ENCODE assay signal across 31 cellular contexts in genomic region chr2:231803739-231804138, GRCh38.
"Had no signal": no experiment of that assay in that cellular context is flagged by ENCODE, and none has a peak within 500 bp of the region (broad histone marks: within the 10 kb centered on the region; RNA-seq: fewer than 3 reads in every experiment).

No MANE protein-coding gene starts in this region.

- H3K9me3 Mint-ChIP-seq: activated CD4-positive, alpha-beta memory T cell treated with anti-CD3 and anti-CD28 coated beads, Interleukin-2, amount 10 ng/mL, durations not matched to agents 7 days and 5 days; activated CD4-positive, alpha-beta T cell treated with anti-CD3 and anti-CD28 coated beads, Interleukin-2, amount 10 ng/mL, durations not matched to agents 7 days and 5 days; activated naive CD4-positive, alpha-beta T cell treated with anti-CD3 and anti-CD28 coated beads, Interleukin-2, amount 10 ng/mL, durations not matched to agents 7 days and 5 days; activated naive CD4-positive, alpha-beta T cell treated with anti-CD3 and anti-CD28 coated beads, Interleukin-2, amount 50 U/mL, for 72 hours; activated naive CD8-positive, alpha-beta T cell treated with anti-CD3 and anti-CD28 coated beads, Interleukin-2, amount 10 ng/mL, durations not matched to agents 7 days and 5 days; activated T-cell treated with anti-CD3 and anti-CD28 coated beads, Interleukin-2, amount 50 U/mL, for 4 hours; activated T-helper 1 cell treated with anti-CD3 and anti-CD28 coated beads, Interleukin-12 subunit alpha, Interleukin-12 subunit beta, Interleukin-2, Interleukin-4 antibody, amounts not matched to agents 30 ng/mL and 10 ng/mL and 1 ng/mL, durations not matched to agents 14 hours and 24 hours and 36 hours; central memory CD8-positive, alpha-beta T cell; dendritic cell treated with granulocyte-macrophage colony-stimulating factor and Interleukin-4, amounts not matched to agents 40 ng/mL and 50 ng/mL, for 4 days; endodermal cell; T-cell; T-helper 1 cell treated with Interleukin-12 subunit alpha and Interleukin-12 subunit beta and Interleukin-4 antibody, amounts not matched to agents 30 μg/mL and 1 μg/mL, for 36 hours; T-helper 2 cell treated with Interferon-gamma antibody and Interleukin-4, amounts not matched to agents 5 μg/mL and 100 μg/mL, for 36 hours had no signal

- H3K4me3 Mint-ChIP-seq: activated CD4-positive, alpha-beta memory T cell treated with anti-CD3 and anti-CD28 coated beads, Interleukin-2, amount 10 ng/mL, durations not matched to agents 7 days and 5 days; activated CD4-positive, alpha-beta T cell treated with anti-CD3 and anti-CD28 coated beads for 36 hours; activated CD4-positive, alpha-beta T cell treated with anti-CD3 and anti-CD28 coated beads, Interleukin-2, amount 10 ng/mL, durations not matched to agents 7 days and 5 days; activated naive CD4-positive, alpha-beta T cell treated with anti-CD3 and anti-CD28 coated beads, Interleukin-2, amount 10 ng/mL, durations not matched to agents 7 days and 5 days; activated naive CD8-positive, alpha-beta T cell treated with anti-CD3 and anti-CD28 coated beads, Interleukin-2, amount 10 ng/mL, durations not matched to agents 7 days and 5 days; activated T-cell treated with anti-CD3 and anti-CD28 coated beads, Interleukin-2, amount 50 U/mL, for 4 hours; activated T-helper 1 cell treated with anti-CD3 and anti-CD28 coated beads, Interleukin-12 subunit alpha, Interleukin-12 subunit beta, Interleukin-2, Interleukin-4 antibody, amounts not matched to agents 30 ng/mL and 10 ng/mL and 1 ng/mL, durations not matched to agents 14 hours and 24 hours and 36 hours; central memory CD8-positive, alpha-beta T cell; dendritic cell treated with granulocyte-macrophage colony-stimulating factor and Interleukin-4, amounts not matched to agents 40 ng/mL and 50 ng/mL, for 4 days; endodermal cell; T-cell; T-helper 1 cell treated with Interleukin-12 subunit alpha and Interleukin-12 subunit beta and Interleukin-4 antibody, amounts not matched to agents 30 μg/mL and 1 μg/mL, for 36 hours; T-helper 2 cell treated with Interferon-gamma antibody and Interleukin-4, amounts not matched to agents 5 μg/mL and 100 μg/mL, for 36 hours had no signal

- H3K27me3 ChIP-seq: brain microvascular endothelial cell, dorsolateral prefrontal cortex had no signal

- H3K4me1 Mint-ChIP-seq: activated CD4-positive, alpha-beta T cell treated with anti-CD3 and anti-CD28 coated beads for 36 hours; activated CD4-positive, alpha-beta T cell treated with anti-CD3 and anti-CD28 coated beads, Interleukin-2, amount 10 ng/mL, durations not matched to agents 7 days and 5 days; activated naive CD4-positive, alpha-beta T cell treated with anti-CD3 and anti-CD28 coated beads, Interleukin-2, amount 10 ng/mL, durations not matched to agents 7 days and 5 days had no signal

- ATAC-seq: activated CD4-positive, alpha-beta T cell treated with anti-CD3 and anti-CD28 coated beads for 36 hours; activated naive CD4-positive, alpha-beta T cell treated with anti-CD3 and anti-CD28 coated beads, Interleukin-2, amount 50 U/mL, for 72 hours; activated T-cell treated with anti-CD3 and anti-CD28 coated beads, Interleukin-2, amount 50 U/mL, for 4 hours; esophagus mucosa; T-cell had no signal

- DNase-seq: activated CD4-positive, alpha-beta memory T cell treated with anti-CD3 and anti-CD28 coated beads, Interleukin-2, amount 10 ng/mL, durations not matched to agents 7 days and 5 days; activated CD4-positive, alpha-beta T cell treated with anti-CD3 and anti-CD28 coated beads for 36 hours; activated CD4-positive, alpha-beta T cell treated with anti-CD3 and anti-CD28 coated beads, Interleukin-2, amount 10 ng/mL, durations not matched to agents 7 days and 5 days; activated CD4-positive, alpha-beta T cell treated with anti-CD3 and anti-CD28 coated beads, Interleukin-2, amount 50 U/mL, for 4 hours; activated CD4-positive, CD25-positive, alpha-beta regulatory T cell; activated CD4-positive, CD25-positive, alpha-beta regulatory T cell treated with anti-CD3 and anti-CD28 coated beads, Interleukin-2, amount 50 U/mL, for 72 hours; activated CD8-positive, alpha-beta memory T cell treated with anti-CD3 and anti-CD28 coated beads, Interleukin-2, amount 50 U/mL, for 48 hours; activated gamma-delta T cell; activated naive CD4-positive, alpha-beta T cell; activated naive CD4-positive, alpha-beta T cell treated with anti-CD3 and anti-CD28 coated beads, Interleukin-2, amount 10 ng/mL, durations not matched to agents 7 days and 5 days; activated naive CD8-positive, alpha-beta T cell treated with anti-CD3 and anti-CD28 coated beads, Interleukin-2, amount 10 ng/mL, durations not matched to agents 7 days and 5 days; activated T-cell treated with anti-CD3 and anti-CD28 coated beads, Interleukin-2, amount 50 U/mL, for 4 hours; amniotic stem cell; anterior cingulate cortex; brain microvascular endothelial cell; dorsolateral prefrontal cortex; effector memory CD4-positive, alpha-beta T cell; endodermal cell; foreskin fibroblast; head of caudate nucleus; T-cell; T1000; WERI-Rb-1 had no signal

- H3K4me3 ChIP-seq: coronary artery, dorsolateral prefrontal cortex had no signal

- H3K27ac ChIP-seq: brain microvascular endothelial cell, coronary artery, WERI-Rb-1 had no signal

- H3K27me3 Mint-ChIP-seq: activated CD4-positive, alpha-beta memory T cell treated with anti-CD3 and anti-CD28 coated beads, Interleukin-2, amount 10 ng/mL, durations not matched to agents 7 days and 5 days; activated CD4-positive, alpha-beta T cell treated with anti-CD3 and anti-CD28 coated beads for 36 hours; activated CD4-positive, alpha-beta T cell treated with anti-CD3 and anti-CD28 coated beads, Interleukin-2, amount 10 ng/mL, durations not matched to agents 7 days and 5 days; activated naive CD4-positive, alpha-beta T cell treated with anti-CD3 and anti-CD28 coated beads, Interleukin-2, amount 10 ng/mL, durations not matched to agents 7 days and 5 days; activated naive CD8-positive, alpha-beta T cell treated with anti-CD3 and anti-CD28 coated beads, Interleukin-2, amount 10 ng/mL, durations not matched to agents 7 days and 5 days; central memory CD8-positive, alpha-beta T cell; dendritic cell treated with granulocyte-macrophage colony-stimulating factor and Interleukin-4, amounts not matched to agents 40 ng/mL and 50 ng/mL, for 4 days; T-cell had no signal

- H3K27ac Mint-ChIP-seq: activated CD4-positive, alpha-beta memory T cell treated with anti-CD3 and anti-CD28 coated beads, Interleukin-2, amount 10 ng/mL, durations not matched to agents 7 days and 5 days; activated CD4-positive, alpha-beta T cell treated with anti-CD3 and anti-CD28 coated beads for 36 hours; activated CD4-positive, alpha-beta T cell treated with anti-CD3 and anti-CD28 coated beads, Interleukin-2, amount 10 ng/mL, durations not matched to agents 7 days and 5 days; activated naive CD4-positive, alpha-beta T cell treated with anti-CD3 and anti-CD28 coated beads, Interleukin-2, amount 10 ng/mL, durations not matched to agents 7 days and 5 days; activated naive CD8-positive, alpha-beta T cell treated with anti-CD3 and anti-CD28 coated beads, Interleukin-2, amount 10 ng/mL, durations not matched to agents 7 days and 5 days; activated T-helper 1 cell treated with anti-CD3 and anti-CD28 coated beads, Interleukin-12 subunit alpha, Interleukin-12 subunit beta, Interleukin-2, Interleukin-4 antibody, amounts not matched to agents 30 ng/mL and 10 ng/mL and 1 ng/mL, durations not matched to agents 14 hours and 24 hours and 36 hours; dendritic cell treated with granulocyte-macrophage colony-stimulating factor and Interleukin-4, amounts not matched to agents 40 ng/mL and 50 ng/mL, for 4 days; T-cell; T-helper 1 cell treated with Interleukin-12 subunit alpha and Interleukin-12 subunit beta and Interleukin-4 antibody, amounts not matched to agents 30 μg/mL and 1 μg/mL, for 36 hours; T-helper 2 cell treated with Interferon-gamma antibody and Interleukin-4, amounts not matched to agents 5 μg/mL and 100 μg/mL, for 36 hours had no signal
